ENCODE assay signal across 10 cellular contexts in the genomic region with DNA sequence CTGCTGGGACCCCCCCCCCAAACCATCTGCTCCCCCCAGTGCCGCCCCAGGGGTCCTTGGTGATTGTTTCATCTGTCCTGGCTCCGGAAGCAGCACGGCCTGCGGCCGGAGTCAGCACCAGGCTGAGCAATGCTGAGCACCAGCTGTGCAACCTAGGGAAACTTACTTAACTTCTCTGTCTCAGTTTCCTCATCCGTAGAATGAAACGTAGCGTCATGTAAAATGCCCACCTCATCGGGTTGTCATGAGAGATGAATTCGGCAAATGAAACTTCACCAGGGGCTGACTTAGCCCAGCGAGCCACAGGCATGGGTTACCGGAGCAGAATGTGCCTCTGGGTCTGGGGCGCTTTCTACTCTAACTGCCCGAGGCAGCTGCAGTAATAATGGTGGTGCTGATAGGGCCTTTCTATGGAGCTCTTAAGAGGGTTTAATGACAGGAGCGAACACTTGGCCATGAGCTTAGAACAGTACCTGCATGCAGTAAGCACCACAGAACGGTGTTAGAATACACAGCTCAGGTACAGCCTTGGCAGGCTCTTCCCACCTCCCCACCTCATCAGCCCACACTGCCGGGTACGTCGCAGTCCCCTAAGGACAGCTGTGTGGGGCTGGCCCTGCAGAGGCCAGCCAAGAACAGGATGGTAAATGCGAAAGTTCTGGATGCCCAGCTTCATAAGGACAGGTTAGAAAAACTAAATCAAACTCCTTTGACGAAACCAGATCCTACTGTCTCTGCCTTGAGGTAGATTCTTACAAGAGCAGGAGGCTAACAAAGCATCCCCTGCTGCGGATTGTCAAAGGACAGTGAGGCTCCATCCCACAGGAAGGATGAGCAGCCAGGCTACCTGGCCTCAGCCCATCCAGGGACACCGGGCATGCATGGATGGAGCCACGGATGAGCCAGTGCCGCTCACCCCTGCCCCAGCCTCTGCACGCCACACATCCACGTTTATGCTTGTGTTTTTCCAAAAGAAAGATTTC. TPM values are rescaled to one million over a fixed set of nuclear protein-coding genes. Genes with fewer than 3 reads are reported as not detected.
DNase-seq lines count a peak whose midpoint lies in the region; ATAC-seq and TF ChIP-seq lines count a peak whose summit lies in the region.
"Had no signal": no experiment of that assay in that cellular context is flagged by ENCODE, and none has a peak within 500 bp of the region (broad histone marks: within the 10 kb centered on the region; RNA-seq: fewer than 3 reads in every experiment).

No MANE protein-coding gene starts in this region.

- H3K27ac ChIP-seq in smooth muscle cell (ENCODE audit: low read depth) (no peak overlapping the region), testis (peak overlapping the region in 1 of 2 donors; percentile 61)

- intact Hi-C loops in testis (cut with DNase I; ENCODE audit: low total_unique reads): no loop called here

- no peaks in the 10 kb centered on the region for H3K79me2 ChIP-seq in smooth muscle cell (ENCODE audit: low read depth)

- H3K27me3 ChIP-seq in H7 (ENCODE audit: control insufficient read depth, insufficient read depth, low read length): peaks cover 8% of the 10 kb centered on the region
- peaks cover 22% of the 10 kb centered on the region for H3K27me3 ChIP-seq in kidney epithelial cell (ENCODE audit: control insufficient read depth, insufficient read depth, low read length)
- peaks cover 35% of the 10 kb centered on the region for H3K27me3 ChIP-seq in smooth muscle cell (ENCODE audit: low read depth)
- H3K27me3 ChIP-seq in testis: no peaks in the 10 kb centered on the region

- POLR2A ChIA-PET in GM10248 (lab: Yijun Ruan, JAX): no interaction called here

- H3F3A ChIP-seq in smooth muscle cell (ENCODE audit: low read depth): no peaks in the 10 kb centered on the region

- DNase-seq in H7: peak; percentile 75
- DNase-seq in astrocyte of the cerebellum (ENCODE audit: low read depth): no peak
- no peak for DNase-seq in kidney epithelial cell (ENCODE audit: low read depth)
- DNase-seq in smooth muscle cell (lab: John Stamatoyannopoulos, UW; ENCODE audit: unreplicated experiment): no peak
- no peak for DNase-seq in GM10248 (ENCODE audit: extremely low spot score)
- DNase-seq in stimulated activated CD4-positive, alpha-beta T cell treated with anti-CD3 and anti-CD28 coated beads, Interleukin-15, amount 100 ng/mL, for 24 hours: no peak
- DNase-seq in testis: no peak
- DNase-seq: activated CD8-positive, alpha-beta memory T cell treated with anti-CD3 and anti-CD28 coated beads, Interleukin-2, amount 50 U/mL, for 48 hours; DND-41 had no signal

- H2AFZ ChIP-seq in smooth muscle cell (ENCODE audit: low read depth): no peak overlapping the region

- H3K9ac ChIP-seq in smooth muscle cell (ENCODE audit: low read depth): no peak overlapping the region

- TF ChIP-seq CTCF in astrocyte of the cerebellum (IDR thresholded peaks at IDR 0.05; ENCODE audit: low read depth, low read length, missing control alignments) (no peak), kidney epithelial cell (IDR thresholded peaks at IDR 0.05; ENCODE audit: insufficient read depth, low read length, poor library complexity, severe bottlenecking) (no peak), smooth muscle cell (IDR thresholded peaks at IDR 0.05; ENCODE audit: borderline replicate concordance, insufficient read depth, poor library complexity, severe bottlenecking) (no peak), GM10248 (IDR thresholded peaks at IDR 0.05; ENCODE audit: control extremely low read depth, extremely low read depth, low read depth, missing control alignments) (no peak), testis (IDR thresholded peaks at IDR 0.05) (no peak)

- no peaks in the 10 kb centered on the region for H3K9me3 ChIP-seq in smooth muscle cell (replicated peaks; ENCODE audit: low read depth)
- H3K9me3 ChIP-seq in testis: no peaks in the 10 kb centered on the region

- H3K4me1 ChIP-seq in smooth muscle cell (ENCODE audit: low read depth): peaks cover 16% of the 10 kb centered on the region
- no peaks in the 10 kb centered on the region for H3K4me1 ChIP-seq in testis

- in situ Hi-C loops in astrocyte of the cerebellum (cut with HindIII; ENCODE audit: low sequenced_read_pairs): no loop called here

- H3K4me3 ChIP-seq in H7 (ENCODE audit: insufficient read depth, low read depth, low read length) (no peak overlapping the region), astrocyte of the cerebellum (ENCODE audit: low read depth, low read length) (peak overlapping the region; percentile 37), kidney epithelial cell (ENCODE audit: low read depth, low read length) (peak overlapping the region; percentile 3), smooth muscle cell (peak overlapping the region; percentile 42), testis (no peak overlapping the region)

- no peak for TF ChIP-seq POLR2A in testis (IDR thresholded peaks at IDR 0.05)

- H3K4me2 ChIP-seq in smooth muscle cell: peak overlapping the region; percentile 87

- 21% methylated on average over 27 of the region's 27 CpGs for WGBS in smooth muscle cell (ENCODE audit: low lambda C conversion rate)
- WGBS in testis, 2 donors: 47 to 63% methylated on average over 22 to 27 of the region's 27 CpGs

- no peaks in the 10 kb centered on the region for H4K20me1 ChIP-seq in smooth muscle cell (ENCODE audit: low read depth)

- peaks cover 4% of the 10 kb centered on the region for H3K36me3 ChIP-seq in H7 (replicated peaks; ENCODE audit: control insufficient read depth, insufficient read depth, low read length)
- no peaks in the 10 kb centered on the region for H3K36me3 ChIP-seq in kidney epithelial cell (ENCODE audit: control insufficient read depth, insufficient read depth, low read length)
- H3K36me3 ChIP-seq in smooth muscle cell (ENCODE audit: low read depth): no peaks in the 10 kb centered on the region
- H3K36me3 ChIP-seq in testis (ENCODE audit: low read depth, missing control alignments): no peaks in the 10 kb centered on the region

- no peak for ATAC-seq in HG02970 (IDR thresholded peaks at IDR 0.05; ENCODE audit: low FRiP score, unreplicated experiment)

- CTCF ChIA-PET in GM10248 (lab: Yijun Ruan, JAX): no interaction called here

RNA-seq across cellular contexts. Expression of a gene that starts 1.5 kb away (rescaled TPM):
- total RNA-seq in H7 (2014; rRNA removed; shearing (Covaris generic)): 12.7 and 13.3 TPM in 2 replicates
- total RNA-seq in kidney epithelial cell: 21.9 and 28.6 TPM in 2 replicates
- 10.1 and 16.2 TPM in 2 replicates for total RNA-seq in smooth muscle cell
- polyA plus RNA-seq in smooth muscle cell: 7.1 and 13.9 TPM in 2 replicates
- 1 to 10 TPM; 4.8 to 7.6 TPM for total RNA-seq in testis
- polyA plus RNA-seq in testis (ENCODE audit: insufficient read depth, low read depth, low replicate concordance): 17.9 TPM

Comparison
In these comparisons a context has a peak if more than half of its experiments do, and no peak if none do; other contexts are left out.
1. H3K4me3 ChIP-seq: peak in astrocyte of the cerebellum (single experiment), kidney epithelial cell (single experiment) and smooth muscle cell (single experiment); none in H7 (single experiment) and testis (0 of 2).